Comparison of ENCODE assay signal across 8 cellular contexts in genomic region chr10:46106410-46107255, GRCh38.
DNase-seq lines count a peak whose midpoint lies in the region; ATAC-seq and TF ChIP-seq lines count a peak whose summit lies in the region.

No MANE protein-coding gene starts in this region.

- H2AFZ ChIP-seq in OCI-LY3 (ENCODE audit: low read depth, low read length) = peak overlapping the region; percentile 46

- H3K27ac ChIP-seq in OCI-LY3 (ENCODE audit: low read length) = no peak overlapping the region

- peak overlapping the region; percentile 70 for H3K4me2 ChIP-seq in OCI-LY3 (ENCODE audit: low read length)

- TF ChIP-seq CTCF in CD14-positive monocyte (IDR thresholded peaks at IDR 0.05) (no peak), OCI-LY3 (IDR thresholded peaks at IDR 0.05; ENCODE audit: low read depth, low read length) (no peak)

- DNase-seq in CD14-positive monocyte (ENCODE audit: low spot score) = peak; percentile 50
- DNase-seq in GM19240 (ENCODE audit: insufficient read length, low spot score) = peak; percentile 9
- DNase-seq in activated naive CD8-positive, alpha-beta T cell treated with anti-CD3 and anti-CD28 coated beads, Interleukin-2, amount 10 ng/mL, durations not matched to agents 7 days and 5 days = peak; percentile 67
- peak; percentile 78 for DNase-seq in Right ventricle myocardium superior
- DNase-seq in occipital lobe (lab: John Stamatoyannopoulos, UW) = peak; percentile 76
- no peak for DNase-seq in T1000 (lab: John Stamatoyannopoulos, UW)

- peaks cover 22% of the 10 kb centered on the region for H3K4me1 Mint-ChIP-seq in CD14-positive monocyte
- peaks cover 15% of the 10 kb centered on the region for H3K4me1 Mint-ChIP-seq in activated naive CD8-positive, alpha-beta T cell treated with anti-CD3 and anti-CD28 coated beads, Interleukin-2, amount 10 ng/mL, durations not matched to agents 7 days and 5 days

- peak overlapping the region; percentile 79 to 96 for H3K4me3 Mint-ChIP-seq in CD14-positive monocyte
- H3K4me3 Mint-ChIP-seq in activated naive CD8-positive, alpha-beta T cell treated with anti-CD3 and anti-CD28 coated beads, Interleukin-2, amount 10 ng/mL, durations not matched to agents 7 days and 5 days = peak overlapping the region; percentile 86

- H3K36me3 Mint-ChIP-seq in CD14-positive monocyte = no peaks in the 10 kb centered on the region
- no peaks in the 10 kb centered on the region for H3K36me3 Mint-ChIP-seq in activated naive CD8-positive, alpha-beta T cell treated with anti-CD3 and anti-CD28 coated beads, Interleukin-2, amount 10 ng/mL, durations not matched to agents 7 days and 5 days

- H3K36me3 ChIP-seq in OCI-LY3 (replicated peaks; ENCODE audit: low read depth, low read length) = no peaks in the 10 kb centered on the region

- POLR2A ChIA-PET in activated naive CD8-positive, alpha-beta T cell treated with anti-CD3 and anti-CD28 coated beads, Interleukin-2, amount 10 ng/mL, durations not matched to agents 7 days and 5 days (lab: Charles Lee) = interaction anchor here (0.7 to 2.1 kb wide), 6 partner anchors 9 to 1274 kb away, joined by 3 to 20 read pairs (median 4); no protein-coding TSS in a partner anchor

- peak overlapping the region in 3 of 7 donors; percentile 46 to 79 (median 70) for H3K27ac Mint-ChIP-seq in CD14-positive monocyte
- H3K27ac Mint-ChIP-seq in activated naive CD8-positive, alpha-beta T cell treated with anti-CD3 and anti-CD28 coated beads, Interleukin-2, amount 10 ng/mL, durations not matched to agents 7 days and 5 days = peak overlapping the region; percentile 28

- H3K9me3 Mint-ChIP-seq in CD14-positive monocyte = peaks cover 0 to 2% (median 0%) of the 10 kb centered on the region in 7 donors
- H3K9me3 Mint-ChIP-seq in activated naive CD8-positive, alpha-beta T cell treated with anti-CD3 and anti-CD28 coated beads, Interleukin-2, amount 10 ng/mL, durations not matched to agents 7 days and 5 days = no peaks in the 10 kb centered on the region

- peak overlapping the region; percentile 59 for H3K9ac ChIP-seq in OCI-LY3 (ENCODE audit: low read length)

- intact Hi-C loops in CD14-positive monocyte (cut with micrococcal nuclease) = loop anchor here in 1 of 2 donors (2.0 kb wide), 1 partner anchor 176 kb away; no protein-coding TSS in a partner anchor
- intact Hi-C loops in Right ventricle myocardium superior (cut with DNase I) = loop anchor here (2.0 kb wide), 1 partner anchor 178 kb away; no protein-coding TSS in a partner anchor

- no peaks in the 10 kb centered on the region for H4K20me1 ChIP-seq in OCI-LY3 (ENCODE audit: insufficient read depth, low read length)

- peaks cover 5% of the 10 kb centered on the region for H3K4me1 ChIP-seq in OCI-LY3 (ENCODE audit: low read length)

- peak overlapping the region; percentile 74 for H3K4me3 ChIP-seq in OCI-LY3 (ENCODE audit: low read length)

- no peaks in the 10 kb centered on the region for H3K9me3 ChIP-seq in OCI-LY3 (ENCODE audit: insufficient read depth, low read length)

- H3K79me2 ChIP-seq in OCI-LY3 (ENCODE audit: low read length) = no peaks in the 10 kb centered on the region

- peaks cover 5% of the 10 kb centered on the region; the same call in 1 of the 2 replicates for H3K27me3 ChIP-seq in OCI-LY3 (ENCODE audit: low read depth, low read length)

- ATAC-seq in HG03354 (IDR thresholded peaks at IDR 0.05; ENCODE audit: poor library complexity, severe bottlenecking, unreplicated experiment) (peak; percentile 96), Right ventricle myocardium superior (ENCODE audit: poor library complexity) (peak; percentile 99)
- peak; percentile 95 for ATAC-seq in activated naive CD8-positive, alpha-beta T cell treated with anti-CD3 and anti-CD28 coated beads, Interleukin-2, amount 10 ng/mL, durations not matched to agents 7 days and 5 days (ENCODE audit: low read depth)

- peaks cover 11 to 18% (median 15%) of the 10 kb centered on the region in 3 donors for H3K27me3 Mint-ChIP-seq in CD14-positive monocyte (ENCODE audit: low read depth in 3 of 3)
- peaks cover 10% of the 10 kb centered on the region for H3K27me3 Mint-ChIP-seq in activated naive CD8-positive, alpha-beta T cell treated with anti-CD3 and anti-CD28 coated beads, Interleukin-2, amount 10 ng/mL, durations not matched to agents 7 days and 5 days
